ENCODE assay signal across 23 cellular contexts in genomic region chr11:17894929-17895658, GRCh38.
DNase-seq lines count a peak whose midpoint lies in the region; ATAC-seq lines count a peak whose summit lies in the region.
"Had no signal": no experiment of that assay in that cellular context is flagged by ENCODE, and none has a peak within 500 bp of the region (broad histone marks: within the 10 kb centered on the region; RNA-seq: fewer than 3 reads in every experiment).

No MANE protein-coding gene starts in this region.

- H3K27ac ChIP-seq in cingulate gyrus (ENCODE audit: low read depth, low read length) (peak overlapping the region; percentile 88), substantia nigra (ENCODE audit: low read depth, low read length, poor library complexity, severe bottlenecking) (peak overlapping the region; percentile 81)
- H3K27ac ChIP-seq: gastroesophageal sphincter, GM23248, HL-60 had no signal

- DNase-seq in NCI-H1694 (lab: John Stamatoyannopoulos, UW): peak; percentile 12
- DNase-seq in hypothalamus (lab: John Stamatoyannopoulos, UW): peak in 30 of 51 donors; percentile 4 to 61 (median 32)
- DNase-seq in substantia nigra (lab: John Stamatoyannopoulos, UW): peak in 36 of 49 donors; percentile 6 to 72 (median 31)
- no peak for DNase-seq in NCI-H146 treated with DMSO at 0.1 percent for 48 hours (lab: John Stamatoyannopoulos, UW; ENCODE audit: unreplicated experiment)
- DNase-seq: activated CD4-positive, alpha-beta T cell treated with anti-CD3 and anti-CD28 coated beads, Interleukin-2, amount 10 ng/mL, durations not matched to agents 24 days and 14 days; activated CD8-positive, alpha-beta memory T cell treated with anti-CD3 and anti-CD28 coated beads, Interleukin-2, amount 10 ng/mL, durations not matched to agents 7 days and 5 days; activated naive CD8-positive, alpha-beta T cell treated with anti-CD3 and anti-CD28 coated beads, Interleukin-2, amount 10 ng/mL, durations not matched to agents 7 days and 5 days; CD4-positive, alpha-beta T cell; DMS53; GM23248; left colon; mucosa of descending colon; NCI-H146; NCI-H774; OCI-M1; SHP77 treated with DMSO at 0.1 percent for 48 hours; stimulated activated CD4-positive, alpha-beta T cell treated with anti-CD3 and anti-CD28 coated beads, Interleukin-12 subunit alpha, Interleukin-12 subunit beta, amount 100 ng/mL, for 4 hours had no signal

- no peak for ATAC-seq in GM21619 (IDR thresholded peaks at IDR 0.05; ENCODE audit: unreplicated experiment)
- ATAC-seq in HG03342 (IDR thresholded peaks at IDR 0.05; ENCODE audit: unreplicated experiment): no peak
- ATAC-seq: activated CD8-positive, alpha-beta memory T cell treated with anti-CD3 and anti-CD28 coated beads, Interleukin-2, amount 10 ng/mL, durations not matched to agents 7 days and 5 days; gastroesophageal sphincter; GM12878; left colon; mucosa of descending colon had no signal
